29 cellular contexts compared by ENCODE assay signal in genomic region chr18:78924301-78925192, GRCh38. TPM values are rescaled to one million over a fixed set of nuclear protein-coding genes. Genes with fewer than 3 reads are reported as not detected.
"Had no signal": no experiment of that assay in that cellular context is flagged by ENCODE, and none has a peak within 500 bp of the region (broad histone marks: within the 10 kb centered on the region; RNA-seq: fewer than 3 reads in every experiment).

No MANE protein-coding gene starts in this region.

- H3K4me1 Mint-ChIP-seq: central memory CD8-positive, alpha-beta T cell; endodermal cell; stimulated activated memory B cell treated with anti-CD40 and anti-IgM and Interleukin-4, amounts not matched to agents 10 μg/mL and 1 μg/mL and 100 μg/mL, for 72 hours had no signal

- H3K27ac Mint-ChIP-seq: dendritic cell treated with granulocyte-macrophage colony-stimulating factor and Interleukin-4, amounts not matched to agents 40 ng/mL and 50 ng/mL, for 4 days; endodermal cell; natural killer cell treated with Interleukin-12 subunit alpha and Interleukin-12 subunit beta and Interleukin-15 and Interleukin-18, amount 100 ng/mL, for 72 hours; stimulated activated memory B cell treated with anti-CD40 and anti-IgM and Interleukin-4, amounts not matched to agents 10 μg/mL and 1 μg/mL and 100 μg/mL, for 72 hours; stimulated activated naive CD8-positive, alpha-beta T cell treated with anti-CD3 and anti-CD28 coated beads, Interleukin-15, Interleukin-2, amounts not matched to agents 100 ng/mL and 50 ng/mL, for 24 hours had no signal

- H3K9me3 ChIP-seq: colonic mucosa, gastrocnemius medialis, lower lobe of right lung, pancreas, prostate gland, right atrium auricular region, spleen, thoracic aorta, upper lobe of left lung, uterus had no signal

- H3K27me3 ChIP-seq: colonic mucosa, gastrocnemius medialis, pancreas, right atrium auricular region, spleen, tibial nerve, upper lobe of left lung, uterus had no signal

- H3K4me3 Mint-ChIP-seq: central memory CD8-positive, alpha-beta T cell; dendritic cell treated with granulocyte-macrophage colony-stimulating factor and Interleukin-4, amounts not matched to agents 40 ng/mL and 50 ng/mL, for 4 days; endodermal cell; natural killer cell treated with Interleukin-12 subunit alpha and Interleukin-12 subunit beta and Interleukin-15 and Interleukin-18, amount 100 ng/mL, for 72 hours; stimulated activated memory B cell treated with anti-CD40 and anti-IgM and Interleukin-4, amounts not matched to agents 10 μg/mL and 1 μg/mL and 100 μg/mL, for 72 hours; stimulated activated naive CD8-positive, alpha-beta T cell treated with anti-CD3 and anti-CD28 coated beads, Interleukin-15, Interleukin-2, amounts not matched to agents 100 ng/mL and 50 ng/mL, for 24 hours had no signal

- DNase-seq: colonic mucosa; effector CD8-positive, alpha-beta T cell; endodermal cell; foreskin fibroblast; gastrocnemius medialis; head of caudate nucleus; kidney glomerular epithelial cell; left colon; left ventricle myocardium inferior; lower lobe of right lung; occipital lobe; pancreas; spleen; stimulated activated CD4-positive, alpha-beta T cell treated with anti-CD3 and anti-CD28 coated beads, Interleukin-4, amount 100 ng/mL, for 4 hours; upper lobe of left lung; uterus had no signal

- H3K9me3 Mint-ChIP-seq: central memory CD8-positive, alpha-beta T cell; dendritic cell treated with granulocyte-macrophage colony-stimulating factor and Interleukin-4, amounts not matched to agents 40 ng/mL and 50 ng/mL, for 4 days; endodermal cell; natural killer cell treated with Interleukin-12 subunit alpha and Interleukin-12 subunit beta and Interleukin-15 and Interleukin-18, amount 100 ng/mL, for 72 hours; stimulated activated memory B cell treated with anti-CD40 and anti-IgM and Interleukin-4, amounts not matched to agents 10 μg/mL and 1 μg/mL and 100 μg/mL, for 72 hours; stimulated activated naive CD8-positive, alpha-beta T cell treated with anti-CD3 and anti-CD28 coated beads, Interleukin-15, Interleukin-2, amounts not matched to agents 100 ng/mL and 50 ng/mL, for 24 hours had no signal

- H3K27ac ChIP-seq: colonic mucosa, epithelial cell of prostate, gastrocnemius medialis, left ventricle myocardium inferior, lower lobe of right lung, pancreas, prostate gland, right atrium auricular region, skin epidermis, spleen, thoracic aorta, tibial nerve, upper lobe of left lung, uterus had no signal

- H3K36me3 Mint-ChIP-seq: natural killer cell treated with Interleukin-12 subunit alpha and Interleukin-12 subunit beta and Interleukin-15 and Interleukin-18, amount 100 ng/mL, for 72 hours; stimulated activated memory B cell treated with anti-CD40 and anti-IgM and Interleukin-4, amounts not matched to agents 10 μg/mL and 1 μg/mL and 100 μg/mL, for 72 hours had no signal

- FAIRE-seq: pancreas had no signal

- H3K27me3 Mint-ChIP-seq: central memory CD8-positive, alpha-beta T cell; dendritic cell treated with granulocyte-macrophage colony-stimulating factor and Interleukin-4, amounts not matched to agents 40 ng/mL and 50 ng/mL, for 4 days; natural killer cell treated with Interleukin-12 subunit alpha and Interleukin-12 subunit beta and Interleukin-15 and Interleukin-18, amount 100 ng/mL, for 72 hours; stimulated activated memory B cell treated with anti-CD40 and anti-IgM and Interleukin-4, amounts not matched to agents 10 μg/mL and 1 μg/mL and 100 μg/mL, for 72 hours; stimulated activated naive CD8-positive, alpha-beta T cell treated with anti-CD3 and anti-CD28 coated beads, Interleukin-15, Interleukin-2, amounts not matched to agents 100 ng/mL and 50 ng/mL, for 24 hours had no signal

- H3K36me3 ChIP-seq: colonic mucosa, gastrocnemius medialis, left ventricle myocardium inferior, lower lobe of right lung, pancreas, prostate gland, right atrium auricular region, spleen, thoracic aorta, tibial nerve, upper lobe of left lung, uterus had no signal

- H3K4me3 ChIP-seq: colonic mucosa, gastrocnemius medialis, left ventricle myocardium inferior, lower lobe of right lung, pancreas, prostate gland, right atrium auricular region, skin epidermis, spleen, thoracic aorta, tibial nerve, upper lobe of left lung, uterus had no signal

- H3K4me1 ChIP-seq: colonic mucosa, gastrocnemius medialis, left ventricle myocardium inferior, lower lobe of right lung, pancreas, prostate gland, right atrium auricular region, spleen, tibial nerve, upper lobe of left lung, uterus had no signal

- ATAC-seq: esophagus mucosa; gastrocnemius medialis; left colon; lower lobe of right lung; natural killer cell treated with Interleukin-12 subunit alpha and Interleukin-12 subunit beta and Interleukin-15 and Interleukin-18, amount 100 ng/mL, for 72 hours; pancreas; stimulated activated memory B cell treated with anti-CD40 and anti-IgM and Interleukin-4, amounts not matched to agents 10 μg/mL and 1 μg/mL and 100 μg/mL, for 72 hours had no signal

RNA-seq across cellular contexts. Expression of gene SALL3, which starts 55.1 kb away (rescaled TPM):
- total RNA-seq: chondrocyte; esophagus mucosa; gastrocnemius medialis; left colon; lower lobe of right lung; natural killer cell treated with Interleukin-12 subunit alpha and Interleukin-12 subunit beta and Interleukin-15 and Interleukin-18, amount 100 ng/mL, for 72 hours; spleen; thoracic aorta; tibial nerve had no signal
- polyA plus RNA-seq: pancreas, spleen had no signal
